ENCODE assay signal across 43 cellular contexts in the genomic region with DNA sequence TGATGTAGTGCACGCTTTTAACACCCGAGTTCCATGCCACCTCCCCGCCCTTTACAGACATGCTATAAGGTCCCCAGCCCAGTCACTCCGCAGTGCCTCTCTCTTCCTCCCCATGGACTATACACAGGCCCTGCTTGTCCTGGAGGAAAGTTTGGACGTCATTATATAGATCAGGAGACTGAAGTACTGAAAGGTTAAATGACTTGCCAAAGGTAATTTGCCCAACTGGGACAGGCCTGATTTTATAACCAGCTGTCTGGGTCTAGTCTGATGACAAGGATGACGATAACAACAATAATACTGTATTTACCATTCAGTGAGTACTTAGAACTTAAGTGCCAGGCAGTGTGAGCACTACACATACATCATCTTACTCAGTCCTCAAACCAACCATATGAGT. TPM values are rescaled to one million over a fixed set of nuclear protein-coding genes. Genes with fewer than 3 reads are reported as not detected.
"Had no signal": no experiment of that assay in that cellular context is flagged by ENCODE, and none has a peak within 500 bp of the region (broad histone marks: within the 10 kb centered on the region; RNA-seq: fewer than 3 reads in every experiment).

No MANE protein-coding gene starts in this region.

- FAIRE-seq: astrocyte, TTC549 had no signal

- H3K36me3 Mint-ChIP-seq: activated CD4-positive, alpha-beta memory T cell treated with anti-CD3 and anti-CD28 coated beads for 36 hours; activated naive CD4-positive, alpha-beta T cell treated with anti-CD3 and anti-CD28 coated beads, Interleukin-2, amount 50 U/mL, for 72 hours; activated naive CD8-positive, alpha-beta T cell treated with anti-CD3 and anti-CD28 coated beads for 36 hours; WTC11 had no signal

- H3K4me1 ChIP-seq: adrenal gland, body of pancreas, breast epithelium had no signal

- H3K4me1 Mint-ChIP-seq: activated CD4-positive, alpha-beta T cell treated with anti-CD3 and anti-CD28 coated beads for 36 hours; activated CD4-positive, alpha-beta T cell treated with anti-CD3 and anti-CD28 coated beads, Interleukin-2, amount 10 ng/mL, durations not matched to agents 24 days and 14 days; activated naive CD8-positive, alpha-beta T cell treated with anti-CD3 and anti-CD28 coated beads for 36 hours; activated T-helper 17 cell treated with anti-CD3 and anti-CD28 coated beads, Interleukin-2, amount 50 U/mL, for 72 hours; WTC11 had no signal

- DNase-seq: activated CD4-positive, alpha-beta memory T cell treated with anti-CD3 and anti-CD28 coated beads for 36 hours; activated CD4-positive, alpha-beta T cell treated with anti-CD3 and anti-CD28 coated beads for 1 hour; activated CD4-positive, alpha-beta T cell treated with anti-CD3 and anti-CD28 coated beads for 36 hours; activated CD4-positive, alpha-beta T cell treated with anti-CD3 and anti-CD28 coated beads, Interleukin-2, amount 10 ng/mL, durations not matched to agents 24 days and 14 days; activated CD4-positive, alpha-beta T cell treated with anti-CD3 and anti-CD28 coated beads, Interleukin-2, amount 50 U/mL, for 1 hour; activated CD4-positive, alpha-beta T cell treated with anti-CD3 and anti-CD28 coated beads, Interleukin-2, amount 50 U/mL, for 4 hours; activated CD4-positive, CD25-positive, alpha-beta regulatory T cell; activated CD8-positive, alpha-beta memory T cell treated with anti-CD3 and anti-CD28 coated beads, Interleukin-2, amount 50 U/mL, for 4 hours; activated CD8-positive, alpha-beta T cell treated with anti-CD3 and anti-CD28 coated beads for 36 hours; activated effector memory CD4-positive, alpha-beta T cell treated with anti-CD3 and anti-CD28 coated beads, Interleukin-2, amount 50 U/mL, for 16 hours; activated gamma-delta T cell treated with Interleukin-2 at 50 U/mL for 16 hours; activated naive CD4-positive, alpha-beta T cell; activated naive CD4-positive, alpha-beta T cell treated with anti-CD3 and anti-CD28 coated beads for 36 hours; activated naive CD4-positive, alpha-beta T cell treated with anti-CD3 and anti-CD28 coated beads, Interleukin-2, amount 50 U/mL, for 16 hours; activated naive CD8-positive, alpha-beta T cell treated with anti-CD3 and anti-CD28 coated beads for 36 hours; activated T-cell treated with anti-CD3 and anti-CD28 coated beads for 4 hours; activated T-cell treated with anti-CD3 and anti-CD28 coated beads, Interleukin-2, amount 50 U/mL, for 1 hour; activated T-cell treated with anti-CD3 and anti-CD28 coated beads, Interleukin-2, amount 50 U/mL, for 4 hours; activated T-cell treated with anti-CD3 and anti-CD28 coated beads, Interleukin-2, amount 50 U/mL, for 72 hours; adrenal gland; amniotic stem cell; aorta; body of pancreas; brain microvascular endothelial cell; central memory CD4-positive, alpha-beta T cell; cerebellar nuclear complex; T-helper 1 cell; T-helper 2 cell; T-helper 9 cell; WERI-Rb-1 had no signal

- H3K9me3 ChIP-seq: adrenal gland, body of pancreas, breast epithelium had no signal

- H3K27me3 ChIP-seq: adrenal gland, body of pancreas, brain microvascular endothelial cell, breast epithelium had no signal

- H3K27ac ChIP-seq: adrenal gland, body of pancreas, brain microvascular endothelial cell, breast epithelium, WERI-Rb-1 had no signal

- H3K36me3 ChIP-seq: adrenal gland, brain microvascular endothelial cell, breast epithelium, WERI-Rb-1 had no signal

- H3K4me3 ChIP-seq: adrenal gland, body of pancreas, breast epithelium had no signal

- H3K27ac Mint-ChIP-seq: activated CD4-positive, alpha-beta memory T cell treated with anti-CD3 and anti-CD28 coated beads for 36 hours; activated CD4-positive, alpha-beta T cell treated with anti-CD3 and anti-CD28 coated beads for 36 hours; activated CD4-positive, alpha-beta T cell treated with anti-CD3 and anti-CD28 coated beads, Interleukin-2, amount 10 ng/mL, durations not matched to agents 24 days and 14 days; activated CD8-positive, alpha-beta T cell treated with anti-CD3 and anti-CD28 coated beads for 36 hours; activated naive CD4-positive, alpha-beta T cell treated with anti-CD3 and anti-CD28 coated beads for 36 hours; activated naive CD4-positive, alpha-beta T cell treated with anti-CD3 and anti-CD28 coated beads, Interleukin-2, amount 50 U/mL, for 72 hours; activated naive CD8-positive, alpha-beta T cell treated with anti-CD3 and anti-CD28 coated beads for 36 hours; activated T-cell treated with anti-CD3 and anti-CD28 coated beads, Interleukin-2, amount 50 U/mL, for 72 hours; activated T-helper 1 cell treated with anti-CD3 and anti-CD28 coated beads, Interleukin-12 subunit alpha, Interleukin-12 subunit beta, Interleukin-2, Interleukin-4 antibody, amounts not matched to agents 30 ng/mL and 10 ng/mL and 1 ng/mL, durations not matched to agents 14 hours and 24 hours and 36 hours; activated T-helper 17 cell treated with anti-CD3 and anti-CD28 coated beads, Interleukin-2, amount 50 U/mL, for 72 hours; T-helper 1 cell treated with Interleukin-12 subunit alpha and Interleukin-12 subunit beta and Interleukin-4 antibody, amounts not matched to agents 30 μg/mL and 1 μg/mL, for 36 hours; T-helper 2 cell treated with Interferon-gamma antibody and Interleukin-4, amounts not matched to agents 5 μg/mL and 100 μg/mL, for 36 hours; WTC11 had no signal

- H3K4me3 Mint-ChIP-seq: activated CD4-positive, alpha-beta memory T cell treated with anti-CD3 and anti-CD28 coated beads for 36 hours; activated CD4-positive, alpha-beta T cell treated with anti-CD3 and anti-CD28 coated beads for 36 hours; activated CD4-positive, alpha-beta T cell treated with anti-CD3 and anti-CD28 coated beads, Interleukin-2, amount 10 ng/mL, durations not matched to agents 24 days and 14 days; activated CD8-positive, alpha-beta T cell treated with anti-CD3 and anti-CD28 coated beads for 36 hours; activated naive CD4-positive, alpha-beta T cell treated with anti-CD3 and anti-CD28 coated beads for 36 hours; activated naive CD8-positive, alpha-beta T cell treated with anti-CD3 and anti-CD28 coated beads for 36 hours; activated T-cell treated with anti-CD3 and anti-CD28 coated beads, Interleukin-2, amount 50 U/mL, for 4 hours; activated T-cell treated with anti-CD3 and anti-CD28 coated beads, Interleukin-2, amount 50 U/mL, for 72 hours; activated T-helper 1 cell treated with anti-CD3 and anti-CD28 coated beads, Interleukin-12 subunit alpha, Interleukin-12 subunit beta, Interleukin-2, Interleukin-4 antibody, amounts not matched to agents 30 ng/mL and 10 ng/mL and 1 ng/mL, durations not matched to agents 14 hours and 24 hours and 36 hours; activated T-helper 17 cell treated with anti-CD3 and anti-CD28 coated beads, Interleukin-2, amount 50 U/mL, for 72 hours; T-helper 1 cell treated with Interleukin-12 subunit alpha and Interleukin-12 subunit beta and Interleukin-4 antibody, amounts not matched to agents 30 μg/mL and 1 μg/mL, for 36 hours; T-helper 2 cell treated with Interferon-gamma antibody and Interleukin-4, amounts not matched to agents 5 μg/mL and 100 μg/mL, for 36 hours; WTC11 had no signal

- ATAC-seq: activated CD4-positive, alpha-beta T cell treated with anti-CD3 and anti-CD28 coated beads for 36 hours; activated CD4-positive, CD25-positive, alpha-beta regulatory T cell treated with anti-CD3 and anti-CD28 coated beads, Interleukin-2, amount 50 U/mL, for 24 hours; activated CD8-positive, alpha-beta T cell treated with anti-CD3 and anti-CD28 coated beads for 36 hours; activated naive CD4-positive, alpha-beta T cell treated with anti-CD3 and anti-CD28 coated beads, Interleukin-2, amount 50 U/mL, for 72 hours; activated T-cell treated with anti-CD3 and anti-CD28 coated beads, Interleukin-2, amount 50 U/mL, for 4 hours; activated T-cell treated with anti-CD3 and anti-CD28 coated beads, Interleukin-2, amount 50 U/mL, for 72 hours; activated T-helper 17 cell treated with anti-CD3 and anti-CD28 coated beads, Interleukin-2, amount 50 U/mL, for 72 hours; body of pancreas; WTC11 had no signal

- H3K9me3 Mint-ChIP-seq: activated CD4-positive, alpha-beta memory T cell treated with anti-CD3 and anti-CD28 coated beads for 36 hours; activated CD4-positive, alpha-beta T cell treated with anti-CD3 and anti-CD28 coated beads, Interleukin-2, amount 10 ng/mL, durations not matched to agents 24 days and 14 days; activated CD8-positive, alpha-beta T cell treated with anti-CD3 and anti-CD28 coated beads for 36 hours; activated naive CD4-positive, alpha-beta T cell treated with anti-CD3 and anti-CD28 coated beads for 36 hours; activated naive CD4-positive, alpha-beta T cell treated with anti-CD3 and anti-CD28 coated beads, Interleukin-2, amount 50 U/mL, for 72 hours; activated naive CD8-positive, alpha-beta T cell treated with anti-CD3 and anti-CD28 coated beads for 36 hours; activated T-cell treated with anti-CD3 and anti-CD28 coated beads, Interleukin-2, amount 50 U/mL, for 4 hours; activated T-cell treated with anti-CD3 and anti-CD28 coated beads, Interleukin-2, amount 50 U/mL, for 72 hours; activated T-helper 1 cell treated with anti-CD3 and anti-CD28 coated beads, Interleukin-12 subunit alpha, Interleukin-12 subunit beta, Interleukin-2, Interleukin-4 antibody, amounts not matched to agents 30 ng/mL and 10 ng/mL and 1 ng/mL, durations not matched to agents 14 hours and 24 hours and 36 hours; activated T-helper 17 cell treated with anti-CD3 and anti-CD28 coated beads, Interleukin-2, amount 50 U/mL, for 72 hours; T-helper 1 cell treated with Interleukin-12 subunit alpha and Interleukin-12 subunit beta and Interleukin-4 antibody, amounts not matched to agents 30 μg/mL and 1 μg/mL, for 36 hours; T-helper 2 cell treated with Interferon-gamma antibody and Interleukin-4, amounts not matched to agents 5 μg/mL and 100 μg/mL, for 36 hours; WTC11 had no signal

RNA-seq across cellular contexts. Expression of gene LVRN, which starts 33.1 kb away (rescaled TPM):
- total RNA-seq: activated CD4-positive, alpha-beta T cell treated with anti-CD3 and anti-CD28 coated beads, Interleukin-2, amount 10 ng/mL, durations not matched to agents 24 days and 14 days; activated CD8-positive, alpha-beta memory T cell treated with anti-CD3 and anti-CD28 coated beads for 36 hours; activated naive CD4-positive, alpha-beta T cell treated with anti-CD3 and anti-CD28 coated beads for 36 hours; activated naive CD8-positive, alpha-beta T cell treated with anti-CD3 and anti-CD28 coated beads for 36 hours; activated T-cell treated with anti-CD3 and anti-CD28 coated beads, Interleukin-2, amount 50 U/mL, for 4 hours; activated T-helper 1 cell treated with anti-CD3 and anti-CD28 coated beads, Interleukin-12 subunit alpha, Interleukin-12 subunit beta, Interleukin-2, Interleukin-4 antibody, amounts not matched to agents 30 ng/mL and 10 ng/mL and 1 ng/mL, durations not matched to agents 14 hours and 24 hours and 36 hours had no signal

RNA-seq across cellular contexts. Expression of gene ARL14EPL, which starts 36.9 kb away (rescaled TPM):
- total RNA-seq: activated CD4-positive, alpha-beta memory T cell treated with anti-CD3 and anti-CD28 coated beads for 36 hours; activated CD4-positive, alpha-beta T cell treated with anti-CD3 and anti-CD28 coated beads for 36 hours; activated CD4-positive, alpha-beta T cell treated with anti-CD3 and anti-CD28 coated beads, Interleukin-2, amount 10 ng/mL, durations not matched to agents 24 days and 14 days; activated CD8-positive, alpha-beta memory T cell treated with anti-CD3 and anti-CD28 coated beads for 36 hours; activated CD8-positive, alpha-beta T cell treated with anti-CD3 and anti-CD28 coated beads for 36 hours; activated naive CD4-positive, alpha-beta T cell treated with anti-CD3 and anti-CD28 coated beads for 36 hours; activated naive CD4-positive, alpha-beta T cell treated with anti-CD3 and anti-CD28 coated beads, Interleukin-2, amount 50 U/mL, for 72 hours; activated naive CD8-positive, alpha-beta T cell treated with anti-CD3 and anti-CD28 coated beads for 36 hours; activated T-cell treated with anti-CD3 and anti-CD28 coated beads, Interleukin-2, amount 50 U/mL, for 4 hours; activated T-cell treated with anti-CD3 and anti-CD28 coated beads, Interleukin-2, amount 50 U/mL, for 72 hours; activated T-helper 1 cell treated with anti-CD3 and anti-CD28 coated beads, Interleukin-12 subunit alpha, Interleukin-12 subunit beta, Interleukin-2, Interleukin-4 antibody, amounts not matched to agents 30 ng/mL and 10 ng/mL and 1 ng/mL, durations not matched to agents 14 hours and 24 hours and 36 hours; activated T-helper 17 cell treated with anti-CD3 and anti-CD28 coated beads, Interleukin-2, amount 50 U/mL, for 72 hours; adrenal gland; astrocyte; body of pancreas; breast epithelium; cardiac septum; chondrocyte; WTC11 had no signal
- polyA plus RNA-seq: aorta had no signal
